ENCODE assay signal across 14 cellular contexts in genomic region chr4:5635826-5636196, GRCh38.
DNase-seq lines count a peak whose midpoint lies in the region; ATAC-seq and TF ChIP-seq lines count a peak whose summit lies in the region.
"Had no signal": no experiment of that assay in that cellular context is flagged by ENCODE, and none has a peak within 500 bp of the region (broad histone marks: within the 10 kb centered on the region; RNA-seq: fewer than 3 reads in every experiment).

No MANE protein-coding gene starts in this region.

- no peak overlapping the region for H3K4me3 ChIP-seq in astrocyte of the spinal cord (ENCODE audit: low read depth, low read length)
- H3K4me3 ChIP-seq: MG63, tibial nerve had no signal

- DNase-seq in A172 (ENCODE audit: low spot score) (peak; percentile 25), HT1080 (ENCODE audit: low read depth) (peak; percentile 74), astrocyte of the spinal cord (ENCODE audit: low read depth, low spot score) (peak; percentile 77), glomerular visceral epithelial cell (ENCODE audit: extremely low spot score) (peak; percentile 46), DMS53 (lab: John Stamatoyannopoulos, UW) (no peak)
- no peak for DNase-seq in effector memory CD8-positive, alpha-beta T cell
- DNase-seq: activated CD4-positive, alpha-beta T cell treated with anti-CD3 and anti-CD28 coated beads for 4 hours; MG63; NCI-H2171; OCI-M1 had no signal

- no peak overlapping the region for H3K27ac Mint-ChIP-seq in effector memory CD8-positive, alpha-beta T cell
- H3K27ac Mint-ChIP-seq: T-helper 1 cell treated with Interleukin-12 subunit alpha and Interleukin-12 subunit beta and Interleukin-4 antibody, amounts not matched to agents 30 μg/mL and 1 μg/mL, for 36 hours had no signal

- no peak overlapping the region for H3K4me3 Mint-ChIP-seq in effector memory CD8-positive, alpha-beta T cell
- H3K4me3 Mint-ChIP-seq: T-helper 1 cell treated with Interleukin-12 subunit alpha and Interleukin-12 subunit beta and Interleukin-4 antibody, amounts not matched to agents 30 μg/mL and 1 μg/mL, for 36 hours had no signal

- ATAC-seq in HG03520 (IDR thresholded peaks at IDR 0.05; ENCODE audit: unreplicated experiment): no peak
- ATAC-seq in effector memory CD8-positive, alpha-beta T cell (replicated peaks): no peak
- no peak for ATAC-seq in HG03045 (IDR thresholded peaks at IDR 0.05; ENCODE audit: unreplicated experiment)

- no peak for TF ChIP-seq CTCF in astrocyte of the spinal cord (IDR thresholded peaks at IDR 0.05; ENCODE audit: low read depth, low read length)

- in situ Hi-C loops in astrocyte of the spinal cord (cut with HindIII; ENCODE audit: low sequenced_read_pairs): no loop called here

- no peaks in the 10 kb centered on the region for H3K9me3 Mint-ChIP-seq in effector memory CD8-positive, alpha-beta T cell
- H3K9me3 Mint-ChIP-seq: T-helper 1 cell treated with Interleukin-12 subunit alpha and Interleukin-12 subunit beta and Interleukin-4 antibody, amounts not matched to agents 30 μg/mL and 1 μg/mL, for 36 hours had no signal

- no peaks in the 10 kb centered on the region for H3K36me3 Mint-ChIP-seq in effector memory CD8-positive, alpha-beta T cell (ENCODE audit: insufficient read depth)

- H3K27me3 Mint-ChIP-seq in effector memory CD8-positive, alpha-beta T cell: no peaks in the 10 kb centered on the region

- H3K4me1 Mint-ChIP-seq in effector memory CD8-positive, alpha-beta T cell (ENCODE audit: low read depth in 2 of 2): no peaks in the 10 kb centered on the region

Comparison
In these comparisons a context has a peak if more than half of its experiments do, and no peak if none do; other contexts are left out.
1. DNase-seq: peak in A172 (single experiment), HT1080 (single experiment), astrocyte of the spinal cord (single experiment) and glomerular visceral epithelial cell (single experiment); none in effector memory CD8-positive, alpha-beta T cell (0 of 3) and DMS53 (single experiment).